Comparison of ENCODE assay signal across 28 cellular contexts in the genomic region with DNA sequence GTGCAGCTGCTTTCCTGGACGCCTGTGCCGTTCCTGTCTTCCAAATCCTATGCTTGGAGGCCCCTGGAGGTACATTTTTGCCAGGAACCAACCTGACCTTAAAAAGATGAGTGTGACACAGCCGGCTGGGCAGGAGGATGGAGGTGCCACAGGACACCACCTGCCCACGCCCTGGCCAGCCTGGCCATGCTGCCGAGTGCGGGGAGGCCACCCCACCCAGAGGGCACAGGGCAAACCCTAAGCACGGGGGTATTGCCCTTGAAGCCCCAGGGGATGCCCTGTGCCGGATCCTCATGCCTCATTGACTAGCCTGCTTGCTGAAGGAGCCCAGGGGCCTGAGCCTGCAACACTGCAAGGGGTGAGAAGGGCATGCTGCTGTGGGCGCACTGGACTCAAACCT. TPM values are rescaled to one million over a fixed set of nuclear protein-coding genes. Genes with fewer than 3 reads are reported as not detected.
"Had no signal": no experiment of that assay in that cellular context is flagged by ENCODE, and none has a peak within 500 bp of the region (broad histone marks: within the 10 kb centered on the region; RNA-seq: fewer than 3 reads in every experiment).

No MANE protein-coding gene starts in this region.

- H3K9ac ChIP-seq: parathyroid adenoma had no signal

- H3K27ac Mint-ChIP-seq: memory B cell; natural killer cell treated with Interleukin-12 subunit alpha and Interleukin-12 subunit beta and Interleukin-15 and Interleukin-18, amount 100 ng/mL, for 72 hours; stimulated activated naive CD8-positive, alpha-beta T cell treated with anti-CD3 and anti-CD28 coated beads, Interleukin-15, Interleukin-2, amounts not matched to agents 100 ng/mL and 50 ng/mL, for 24 hours had no signal

- H3K4me3 Mint-ChIP-seq: memory B cell; naive thymus-derived CD4-positive, alpha-beta T cell; natural killer cell treated with Interleukin-12 subunit alpha and Interleukin-12 subunit beta and Interleukin-15 and Interleukin-18, amount 100 ng/mL, for 72 hours; neural crest cell; stimulated activated naive CD8-positive, alpha-beta T cell treated with anti-CD3 and anti-CD28 coated beads, Interleukin-15, Interleukin-2, amounts not matched to agents 100 ng/mL and 50 ng/mL, for 24 hours had no signal

- H3K79me2 ChIP-seq: hepatocyte, parathyroid adenoma had no signal

- DNase-seq: islet precursor cell; left ventricle myocardium inferior; midbrain; mucosa of descending colon; naive thymus-derived CD4-positive, alpha-beta T cell; occipital lobe; stimulated activated CD4-positive, alpha-beta T cell treated with anti-CD3 and anti-CD28 coated beads, Interleukin-12 subunit alpha, Interleukin-12 subunit beta, amount 100 ng/mL, for 4 hours; stimulated activated CD4-positive, alpha-beta T cell treated with anti-CD3 and anti-CD28 coated beads, Interleukin-15, amount 100 ng/mL, for 24 hours; stimulated activated CD4-positive, alpha-beta T cell treated with anti-CD3 and anti-CD28 coated beads, Interleukin-2, amount 100 ng/mL, for 24 hours; stimulated activated CD4-positive, alpha-beta T cell treated with anti-CD3 and anti-CD28 coated beads, Interleukin-4, amount 100 ng/mL, for 1 hour; stimulated activated naive CD4-positive, alpha-beta T cell; tibial artery; trophoblast cell; upper lobe of right lung had no signal

- H3K9me3 Mint-ChIP-seq: memory B cell; naive thymus-derived CD4-positive, alpha-beta T cell; natural killer cell treated with Interleukin-12 subunit alpha and Interleukin-12 subunit beta and Interleukin-15 and Interleukin-18, amount 100 ng/mL, for 72 hours; neural crest cell; stimulated activated naive CD8-positive, alpha-beta T cell treated with anti-CD3 and anti-CD28 coated beads, Interleukin-15, Interleukin-2, amounts not matched to agents 100 ng/mL and 50 ng/mL, for 24 hours had no signal

- H3K27ac ChIP-seq: hepatocyte, left ventricle myocardium inferior, neutrophil, parathyroid adenoma, right atrium auricular region, skin epidermis, suprapubic skin, thoracic aorta, tibial artery, upper lobe of right lung had no signal

- H3K36me3 Mint-ChIP-seq: natural killer cell treated with Interleukin-12 subunit alpha and Interleukin-12 subunit beta and Interleukin-15 and Interleukin-18, amount 100 ng/mL, for 72 hours had no signal

- H3K4me2 ChIP-seq: hepatocyte had no signal

- H3K9me3 ChIP-seq: left ventricle myocardium inferior, mucosa of descending colon, neutrophil, right atrium auricular region, suprapubic skin, thoracic aorta, tibial artery, upper lobe of right lung had no signal

- H3K4me3 ChIP-seq: hepatocyte, left ventricle myocardium inferior, lung, mucosa of descending colon, right atrium auricular region, skin epidermis, suprapubic skin, thoracic aorta, tibial artery, upper lobe of right lung had no signal

- H3K27me3 ChIP-seq: hepatocyte, neutrophil, right atrium auricular region, suprapubic skin, tibial artery, upper lobe of right lung had no signal

- H3K27me3 Mint-ChIP-seq: memory B cell; naive thymus-derived CD4-positive, alpha-beta T cell; natural killer cell treated with Interleukin-12 subunit alpha and Interleukin-12 subunit beta and Interleukin-15 and Interleukin-18, amount 100 ng/mL, for 72 hours; progenitor cell of endocrine pancreas; stimulated activated naive CD8-positive, alpha-beta T cell treated with anti-CD3 and anti-CD28 coated beads, Interleukin-15, Interleukin-2, amounts not matched to agents 100 ng/mL and 50 ng/mL, for 24 hours had no signal

- H2AFZ ChIP-seq: hepatocyte, parathyroid adenoma had no signal

- H3K4me1 Mint-ChIP-seq: memory B cell, neural crest cell had no signal

- ATAC-seq: mucosa of descending colon; naive thymus-derived CD4-positive, alpha-beta T cell; natural killer cell treated with Interleukin-12 subunit alpha and Interleukin-12 subunit beta and Interleukin-15 and Interleukin-18, amount 100 ng/mL, for 72 hours had no signal

- H3K4me1 ChIP-seq: left ventricle myocardium inferior, parathyroid adenoma, right atrium auricular region, suprapubic skin, tibial artery had no signal

RNA-seq across cellular contexts. Expression of a gene that starts 20.1 kb away (rescaled TPM):
- total RNA-seq: myocyte; natural killer cell treated with Interleukin-12 subunit alpha and Interleukin-12 subunit beta and Interleukin-15 and Interleukin-18, amount 100 ng/mL, for 72 hours had no signal
- polyA plus RNA-seq: naive thymus-derived CD4-positive, alpha-beta T cell had no signal
